In the genomic region with DNA sequence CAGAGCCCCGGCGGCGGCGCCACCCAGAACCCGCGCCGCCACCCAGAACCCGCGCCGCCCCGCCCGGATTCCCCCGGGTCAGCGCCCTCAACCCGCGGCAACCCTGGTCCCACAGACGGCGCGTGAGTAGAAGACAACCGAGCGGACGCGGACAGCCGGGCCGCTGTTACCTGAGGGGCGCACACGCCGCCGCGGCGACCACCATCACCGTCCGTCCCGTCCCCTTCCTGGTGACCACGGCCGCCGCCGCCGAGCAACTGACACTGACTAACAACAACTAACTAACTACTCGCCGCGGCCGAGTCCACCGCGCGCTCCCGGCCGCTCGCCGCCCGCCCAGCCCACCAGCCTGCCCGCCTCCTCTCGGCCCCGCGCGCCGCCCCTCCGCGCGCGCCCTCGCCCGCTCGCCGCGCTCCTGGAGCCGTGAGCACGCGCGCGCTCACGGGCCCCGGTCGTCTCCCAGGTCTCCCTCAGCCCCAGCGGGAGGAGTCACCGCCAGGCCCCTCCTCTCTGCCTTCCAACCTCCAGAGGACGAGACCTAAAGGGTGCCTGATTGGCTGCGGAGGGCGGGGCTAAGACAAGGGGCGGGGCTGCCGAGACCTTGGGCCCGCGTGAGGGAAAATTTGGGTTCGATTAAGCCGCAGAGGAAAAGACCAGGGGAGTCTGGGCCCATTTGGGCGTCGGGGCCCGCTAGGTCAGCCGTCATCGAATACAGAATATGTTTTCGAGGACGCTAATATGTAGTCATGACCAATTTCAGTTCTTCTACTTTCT, we compare ENCODE assay signal across 8 cellular contexts. TPM values are rescaled to one million over a fixed set of nuclear protein-coding genes. Genes with fewer than 3 reads are reported as not detected.
A peak's percentile ranks its signal among the peaks of the same experiment; 100 is the strongest.
DNase-seq lines count a peak whose midpoint lies in the region; ATAC-seq and TF ChIP-seq lines count a peak whose summit lies in the region.

A gene with protein sequence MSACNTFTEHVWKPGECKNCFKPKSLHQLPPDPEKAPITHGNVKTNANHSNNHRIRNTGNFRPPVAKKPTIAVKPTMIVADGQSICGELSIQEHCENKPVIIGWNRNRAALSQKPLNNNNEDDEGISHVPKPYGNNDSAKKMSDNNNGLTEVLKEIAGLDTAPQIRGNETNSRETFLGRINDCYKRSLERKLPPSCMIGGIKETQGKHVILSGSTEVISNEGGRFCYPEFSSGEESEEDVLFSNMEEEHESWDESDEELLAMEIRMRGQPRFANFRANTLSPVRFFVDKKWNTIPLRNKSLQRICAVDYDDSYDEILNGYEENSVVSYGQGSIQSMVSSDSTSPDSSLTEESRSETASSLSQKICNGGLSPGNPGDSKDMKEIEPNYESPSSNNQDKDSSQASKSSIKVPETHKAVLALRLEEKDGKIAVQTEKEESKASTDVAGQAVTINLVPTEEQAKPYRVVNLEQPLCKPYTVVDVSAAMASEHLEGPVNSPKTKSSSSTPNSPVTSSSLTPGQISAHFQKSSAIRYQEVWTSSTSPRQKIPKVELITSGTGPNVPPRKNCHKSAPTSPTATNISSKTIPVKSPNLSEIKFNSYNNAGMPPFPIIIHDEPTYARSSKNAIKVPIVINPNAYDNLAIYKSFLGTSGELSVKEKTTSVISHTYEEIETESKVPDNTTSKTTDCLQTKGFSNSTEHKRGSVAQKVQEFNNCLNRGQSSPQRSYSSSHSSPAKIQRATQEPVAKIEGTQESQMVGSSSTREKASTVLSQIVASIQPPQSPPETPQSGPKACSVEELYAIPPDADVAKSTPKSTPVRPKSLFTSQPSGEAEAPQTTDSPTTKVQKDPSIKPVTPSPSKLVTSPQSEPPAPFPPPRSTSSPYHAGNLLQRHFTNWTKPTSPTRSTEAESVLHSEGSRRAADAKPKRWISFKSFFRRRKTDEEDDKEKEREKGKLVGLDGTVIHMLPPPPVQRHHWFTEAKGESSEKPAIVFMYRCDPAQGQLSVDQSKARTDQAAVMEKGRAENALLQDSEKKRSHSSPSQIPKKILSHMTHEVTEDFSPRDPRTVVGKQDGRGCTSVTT (N-terminal part only) (minus strand): TSS at position 269 of the 774 bp plus-strand sequence. CDS start 238,178 bp downstream, outside the sequence.

- H3K9me3 ChIP-seq in AG04450 (ENCODE audit: control insufficient read depth, insufficient read depth, low read length): no peaks in the 10 kb centered on the region; the same call in 1 of the 2 replicates
- H3K9me3 ChIP-seq in WERI-Rb-1 (ENCODE audit: severe bottlenecking): no peaks in the 10 kb centered on the region
- H3K9me3 ChIP-seq in breast epithelium: no peaks in the 10 kb centered on the region
- H3K9me3 ChIP-seq in iPS-20b (ENCODE audit: insufficient read depth, low read depth, low read length): no peaks in the 10 kb centered on the region

- H3K27ac ChIP-seq in AG04450 (ENCODE audit: low read depth, low read length) (peak within 1 kb of the TSS; percentile 85), WERI-Rb-1 (peak within 1 kb of the TSS; percentile 93), breast epithelium (peak within 1 kb of the TSS; percentile 92 to 99), iPS-20b (ENCODE audit: low read length) (peak within 1 kb of the TSS; percentile 80), skin epidermis (peak within 1 kb of the TSS; percentile 68 to 97 (median 94))

- H3K9ac ChIP-seq in iPS-20b (ENCODE audit: low read depth, low read length): peak within 1 kb of the TSS; percentile 89

- TF ChIP-seq POLR2A in breast epithelium (IDR thresholded peaks at IDR 0.05): peak; percentile 58

- no peaks in the 10 kb centered on the region for H3K27me3 ChIP-seq in AG04450 (ENCODE audit: control insufficient read depth, insufficient read depth, low read length)
- no peaks in the 10 kb centered on the region for H3K27me3 ChIP-seq in WERI-Rb-1 (ENCODE audit: insufficient read depth, low read depth, severe bottlenecking)
- H3K27me3 ChIP-seq in breast epithelium: no peaks in the 10 kb centered on the region
- 0 out of 2 replicates have a peak, but pooled peaks cover 9% of the 10 kb centered on the region for H3K27me3 ChIP-seq in iPS-20b (ENCODE audit: insufficient read depth, low read length)

- CTCF ChIA-PET in AG04450 (lab: Charles Lee): interaction anchor here (1.5 to 2.6 kb wide), 2 partner anchors 123 to 124 kb away, joined by 8 to 14 read pairs; no protein-coding TSS in a partner anchor

- ATAC-seq in GM18907 (IDR thresholded peaks at IDR 0.05; ENCODE audit: unreplicated experiment) (peak; percentile 90), HG03139 (IDR thresholded peaks at IDR 0.05; ENCODE audit: unreplicated experiment) (peak; percentile 89)

- H3K4me3 ChIP-seq in AG04450 (ENCODE audit: low read depth, low read length) (peak within 1 kb of the TSS; percentile 82), WERI-Rb-1 (ENCODE audit: low read depth, low read length) (peak within 1 kb of the TSS; percentile 96), breast epithelium (peak within 1 kb of the TSS; percentile 90 to 99 (median 98)), iPS-20b (ENCODE audit: low read length) (peak within 1 kb of the TSS; percentile 89), skin epidermis (peak within 1 kb of the TSS; percentile 66 to 94 (median 89))

- DNase-seq in AG04450 (ENCODE audit: low read depth, low spot score) (peak; percentile 97), NCI-H2227 (lab: John Stamatoyannopoulos, UW; ENCODE audit: unreplicated experiment) (peak; percentile 98), WERI-Rb-1 (peak; percentile 100), breast epithelium (ENCODE audit: low spot score in 2 of 2) (peak; percentile 99)

- H3K36me3 ChIP-seq in WERI-Rb-1 (no peaks in the 10 kb centered on the region), breast epithelium (no peaks in the 10 kb centered on the region), iPS-20b (ENCODE audit: insufficient read depth, low read depth, low read length) (no peaks in the 10 kb centered on the region)

- intact Hi-C loops in breast epithelium (cut with DNase I; ENCODE audit: low total_unique reads): no loop called here

- H3K4me1 ChIP-seq in breast epithelium (peaks cover 0 to 6% of the 10 kb centered on the region in 2 donors), iPS-20b (ENCODE audit: insufficient read depth, low read length) (peaks cover 33% of the 10 kb centered on the region)

- TF ChIP-seq CTCF in AG04450 (IDR thresholded peaks at IDR 0.05; ENCODE audit: low read depth, low read length) (no peak), WERI-Rb-1 (IDR thresholded peaks at IDR 0.05; ENCODE audit: low read depth, low read length) (no peak), breast epithelium (IDR thresholded peaks at IDR 0.05) (no peak)

- POLR2A ChIA-PET in AG04450 (lab: Yijun Ruan, JAX): interaction anchor here (0.5 to 2.1 kb wide), 4 partner anchors 63 to 218 kb away, joined by 3 to 10 read pairs (median 4); no protein-coding TSS in a partner anchor

RNA-seq across cellular contexts. Expression of the gene that starts here (rescaled TPM):
- polyA plus RNA-seq in AG04450 (2011; rRNA removed): 45.2 and 52.1 TPM in 2 replicates
- polyA minus RNA-seq in AG04450 (2011; rRNA and poly(A)+ RNA removed): 102 and 114 TPM in 2 replicates
- total RNA-seq in breast epithelium: 10 to 100 TPM; 48.5 to 99.5 (median 55.2) TPM

Comparison
In these comparisons a context has a peak if more than half of its experiments do, and no peak if none do; other contexts are left out.
1. Peak in every context shown above with its lines: DNase-seq, ATAC-seq, H3K4me3 ChIP-seq and H3K27ac ChIP-seq.